ENCODE assay signal across 16 cellular contexts in the genomic region with DNA sequence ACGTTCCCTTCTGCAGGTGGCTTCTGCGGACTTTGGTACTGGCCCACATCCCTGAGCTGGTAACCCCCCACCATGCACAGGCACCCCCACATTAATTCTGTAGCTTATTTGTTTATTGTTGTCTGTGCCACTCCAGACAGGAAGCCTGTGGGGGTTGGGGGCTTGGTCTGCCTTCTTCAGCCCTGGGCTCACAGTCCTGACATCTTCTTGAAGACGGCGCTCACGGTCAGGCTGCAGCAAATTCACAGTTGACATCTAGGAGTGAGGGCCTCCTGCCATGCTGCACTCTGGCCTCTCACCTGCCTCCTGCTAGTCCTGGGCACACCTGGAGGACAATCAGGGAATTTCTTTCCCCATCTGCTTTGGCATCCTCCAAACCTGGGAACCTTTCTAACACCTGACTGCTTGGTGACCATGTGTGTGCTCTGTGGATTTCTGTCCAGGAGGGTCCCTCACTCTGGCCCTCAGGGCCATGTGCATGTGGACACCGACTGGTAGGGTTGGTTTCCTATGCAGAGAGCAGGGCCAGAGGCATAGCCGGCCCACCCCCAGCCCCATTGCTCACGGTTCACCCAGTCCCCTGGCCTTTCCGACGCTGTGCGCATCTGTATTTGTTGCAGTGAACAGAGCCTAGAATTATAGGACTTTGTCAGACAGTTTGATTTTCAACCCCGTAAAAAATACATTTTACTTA.
DNase-seq lines count a peak whose midpoint lies in the region; ATAC-seq, FAIRE-seq and TF ChIP-seq lines count a peak whose summit lies in the region.
"Had no signal": no experiment of that assay in that cellular context is flagged by ENCODE, and none has a peak within 500 bp of the region (broad histone marks: within the 10 kb centered on the region; RNA-seq: fewer than 3 reads in every experiment).

No MANE protein-coding gene starts in this region.

- peaks cover 76% of the 10 kb centered on the region for H3K4me1 Mint-ChIP-seq in CD8-positive, alpha-beta T cell (ENCODE audit: low read depth)
- H3K4me1 Mint-ChIP-seq in neural crest cell, result peaks cover 41% of the 10 kb centered on the region
- H3K4me1 Mint-ChIP-seq: B cell had no signal

- peak overlapping the region; percentile 75; the same call in 1 of the 2 replicates for H2AFZ ChIP-seq in K562 (ENCODE audit: low read depth, low read length)

- peaks cover 81% of the 10 kb centered on the region for H3K4me1 ChIP-seq in CD8-positive, alpha-beta T cell (ENCODE audit: insufficient read depth, low read length)
- peaks cover 37 to 52% of the 10 kb centered on the region in 2 experiments for H3K4me1 ChIP-seq in K562 (replicated peaks in 1 of 2; ENCODE audit: control insufficient read depth in 2 of 2, insufficient read depth in 2 of 2, low read length in 2 of 2)

- H3K27ac ChIP-seq in CD8-positive, alpha-beta T cell (ENCODE audit: low read depth, low read length), result peak overlapping the region; percentile 31
- peak overlapping the region; percentile 80; the same call in 1 of the 3 replicates for H3K27ac ChIP-seq in K562 (ENCODE audit: extremely low read depth, low read depth, low read length)

- peak; percentile 23 for FAIRE-seq in K562 (lab: Jason Lieb, UNC)
- FAIRE-seq: keratinocyte had no signal

- peaks cover 44% of the 10 kb centered on the region for H3K79me2 ChIP-seq in K562 (ENCODE audit: control insufficient read depth, insufficient read depth, low read length)

- no peaks in the 10 kb centered on the region for H3K27me3 Mint-ChIP-seq in CD8-positive, alpha-beta T cell (ENCODE audit: low read depth)
- H3K27me3 Mint-ChIP-seq in neural crest cell (ENCODE audit: low read depth), result no peaks in the 10 kb centered on the region
- H3K27me3 Mint-ChIP-seq: progenitor cell of endocrine pancreas had no signal

- in situ Hi-C loops in K562 (cut with MboI), result no loop called here

- peak; percentile 36 for ATAC-seq in CD8-positive, alpha-beta T cell
- ATAC-seq in K562, result peak; percentile 40
- ATAC-seq in HG02571 (IDR thresholded peaks at IDR 0.05; ENCODE audit: unreplicated experiment), result no peak
- ATAC-seq in HG03280 (IDR thresholded peaks at IDR 0.05; ENCODE audit: unreplicated experiment), result no peak

- H3K9me3 ChIP-seq in CD8-positive, alpha-beta T cell (ENCODE audit: low read length), result no peaks in the 10 kb centered on the region
- no peaks in the 10 kb centered on the region for H3K9me3 ChIP-seq in K562 (replicated peaks; ENCODE audit: control insufficient read depth, insufficient read depth, low read depth, low read length)

- POLR2A ChIA-PET in CD8-positive, alpha-beta T cell (lab: Charles Lee), result interaction anchor here (0.7 to 2.0 kb wide), 6 partner anchors 12 to 69 kb away, joined by 3 to 5 read pairs (median 4); a partner anchor contains a TSS
- POLR2A ChIA-PET in K562 (lab: Yijun Ruan, JAX), result interaction anchor here (1.1 to 2.5 kb wide), 3 partner anchors 8 to 23 kb away, joined by 3 to 11 read pairs (median 9); no protein-coding TSS in a partner anchor

- H3K27ac Mint-ChIP-seq in CD8-positive, alpha-beta T cell, result peak overlapping the region; percentile 96
- peak overlapping the region; percentile 38 for H3K27ac Mint-ChIP-seq in neural crest cell (ENCODE audit: unreplicated experiment)
- H3K27ac Mint-ChIP-seq: activated CD4-positive, alpha-beta memory T cell treated with anti-CD3 and anti-CD28 coated beads, Interleukin-2, amount 10 ng/mL, durations not matched to agents 7 days and 5 days; B cell; progenitor cell of endocrine pancreas had no signal

- 0 out of 2 replicates have a peak, but pooled peaks cover 3% of the 10 kb centered on the region for H4K20me1 ChIP-seq in K562 (replicated peaks; ENCODE audit: control insufficient read depth, insufficient read depth, low read length)

- no peaks in the 10 kb centered on the region for H3K9me1 ChIP-seq in K562 (ENCODE audit: control insufficient read depth, insufficient read depth, low read length)

- H3K4me3 Mint-ChIP-seq in CD8-positive, alpha-beta T cell, result peak overlapping the region; percentile 72
- peak overlapping the region; percentile 16 for H3K4me3 Mint-ChIP-seq in neural crest cell
- H3K4me3 Mint-ChIP-seq: activated CD4-positive, alpha-beta memory T cell treated with anti-CD3 and anti-CD28 coated beads, Interleukin-2, amount 10 ng/mL, durations not matched to agents 7 days and 5 days; B cell had no signal

- no TSS peak for BruUV-seq in K562 (replicated peaks; lab: Mats Ljungman, UMichigan)

- H3K9me3 Mint-ChIP-seq in CD8-positive, alpha-beta T cell, result no peaks in the 10 kb centered on the region
- no peaks in the 10 kb centered on the region for H3K9me3 Mint-ChIP-seq in neural crest cell
- H3K9me3 Mint-ChIP-seq: activated CD4-positive, alpha-beta memory T cell treated with anti-CD3 and anti-CD28 coated beads, Interleukin-2, amount 10 ng/mL, durations not matched to agents 7 days and 5 days had no signal

- intact Hi-C loops in CD8-positive, alpha-beta T cell (cut with DNase I, micrococcal nuclease), result loop anchor here in 1 of 2 experiments (1.0 to 2.0 kb wide), 2 partner anchors 11 to 16 kb away; no protein-coding TSS in a partner anchor
- intact Hi-C loops in K562 (cut with micrococcal nuclease), result loop anchor here (5.0 kb wide), 1 partner anchor 42 kb away; no protein-coding TSS in a partner anchor

- peak overlapping the region; percentile 24 for H3K4me3 ChIP-seq in CD8-positive, alpha-beta T cell (ENCODE audit: low read depth, low read length)
- H3K4me3 ChIP-seq in K562, result no peak overlapping the region

- no peaks in the 10 kb centered on the region for H3K27me3 ChIP-seq in CD8-positive, alpha-beta T cell (ENCODE audit: insufficient read depth, low read length)
- H3K27me3 ChIP-seq in K562 (ENCODE audit: control insufficient read depth in 2 of 2, insufficient read depth in 2 of 2, low read length in 2 of 2), result no peaks in the 10 kb centered on the region

- no peak for TF ChIP-seq EP300 in K562 (IDR thresholded peaks at IDR 0.05; ENCODE audit: low read length)

- CTCF ChIA-PET in CD8-positive, alpha-beta T cell (lab: Charles Lee), result interaction anchor here (0.8 to 3.4 kb wide), 7 partner anchors 16 to 49 kb away, joined by 3 to 15 read pairs (median 4); no protein-coding TSS in a partner anchor
- CTCF ChIA-PET in K562 (lab: Yijun Ruan, JAX; ENCODE audit: low intra/inter-chr PET ratio), result no interaction called here

- H3K36me3 Mint-ChIP-seq in CD8-positive, alpha-beta T cell, result peaks cover 19% of the 10 kb centered on the region
- H3K36me3 Mint-ChIP-seq in neural crest cell (ENCODE audit: low read depth), result peaks cover 3% of the 10 kb centered on the region

- TF ChIP-seq POLR2A in K562 (conservative IDR thresholded peaks at IDR 0.05), result no peak

- H3K36me3 ChIP-seq in CD8-positive, alpha-beta T cell (ENCODE audit: insufficient read depth, low read length), result no peaks in the 10 kb centered on the region
- H3K36me3 ChIP-seq in K562 (ENCODE audit: control insufficient read depth, insufficient read depth, low read length), result peaks cover 5% of the 10 kb centered on the region; the same call in 2 of the 3 replicates

- peak in 1 of 7 experiments; percentile 47 for DNase-seq in CD8-positive, alpha-beta T cell
- DNase-seq in NCI-H69 (lab: John Stamatoyannopoulos, UW) (peak; percentile 39), K562 (ENCODE audit: extremely low read depth in 1 of 4, low spot score in 3 of 4) (no peak), neural crest cell (ENCODE audit: low read depth, low spot score) (no peak), NCI-H2107 treated with DMSO at 0.1 percent for 48 hours (lab: John Stamatoyannopoulos, UW; ENCODE audit: unreplicated experiment) (no peak), cortex of kidney (lab: John Stamatoyannopoulos, UW) (no peak)
- DNase-seq: activated CD4-positive, alpha-beta memory T cell treated with anti-CD3 and anti-CD28 coated beads, Interleukin-2, amount 10 ng/mL, durations not matched to agents 7 days and 5 days; activated naive CD4-positive, alpha-beta T cell treated with anti-CD3 and anti-CD28 coated beads, Interleukin-2, amount 50 U/mL, for 16 hours; midbrain; SHP77 treated with DMSO at 0.1 percent for 48 hours; stimulated activated CD4-positive, alpha-beta T cell treated with anti-CD3 and anti-CD28 coated beads, Interleukin-12 subunit alpha, Interleukin-12 subunit beta, amount 100 ng/mL, for 4 hours had no signal

- H3K9ac ChIP-seq in K562 (ENCODE audit: insufficient read depth in 1 of 2, low read depth in 2 of 2, low read length in 2 of 2), result peak overlapping the region; percentile 21 to 23; a peak in 2 of 4 replicates

- no peak for TF ChIP-seq RAD21 in K562 (CRISPR knock-in tag; conservative IDR thresholded peaks at IDR 0.05 in 1 of 2, IDR thresholded peaks at IDR 0.05 in 1 of 2)

- 38% methylated on average over 10 of the region's 12 CpGs for WGBS in K562 (ENCODE audit: insufficient coverage, low coverage, missing lambda C conversion rate)

- no peak for TF ChIP-seq CTCF in CD8-positive, alpha-beta T cell (IDR thresholded peaks at IDR 0.05)
- TF ChIP-seq CTCF in K562 (IDR thresholded peaks at IDR 0.05 in 2 of 3, conservative IDR thresholded peaks at IDR 0.05 in 1 of 3; ENCODE audit: insufficient read depth in 2 of 3, low read depth in 1 of 3, low read length in 3 of 3), result no peak
- no peak for TF ChIP-seq CTCF in neural crest cell (conservative IDR thresholded peaks at IDR 0.05)

- peak overlapping the region; percentile 56; the same call in 1 of the 2 replicates for H3K4me2 ChIP-seq in K562 (ENCODE audit: insufficient read depth, low read length)

TF ChIP-seq in K562, 482 proteins besides CTCF, POLR2A, EP300 and RAD21 (continues in another document):
- no peak for TF ChIP-seq BRF1 (IDR thresholded peaks at IDR 0.05; ENCODE audit: borderline replicate concordance, extremely low read depth, insufficient read length)
- no peak for TF ChIP-seq RBM25 (IDR thresholded peaks at IDR 0.05; ENCODE audit: low read depth, low read length, severe bottlenecking)
- TF ChIP-seq, protein P1, sequence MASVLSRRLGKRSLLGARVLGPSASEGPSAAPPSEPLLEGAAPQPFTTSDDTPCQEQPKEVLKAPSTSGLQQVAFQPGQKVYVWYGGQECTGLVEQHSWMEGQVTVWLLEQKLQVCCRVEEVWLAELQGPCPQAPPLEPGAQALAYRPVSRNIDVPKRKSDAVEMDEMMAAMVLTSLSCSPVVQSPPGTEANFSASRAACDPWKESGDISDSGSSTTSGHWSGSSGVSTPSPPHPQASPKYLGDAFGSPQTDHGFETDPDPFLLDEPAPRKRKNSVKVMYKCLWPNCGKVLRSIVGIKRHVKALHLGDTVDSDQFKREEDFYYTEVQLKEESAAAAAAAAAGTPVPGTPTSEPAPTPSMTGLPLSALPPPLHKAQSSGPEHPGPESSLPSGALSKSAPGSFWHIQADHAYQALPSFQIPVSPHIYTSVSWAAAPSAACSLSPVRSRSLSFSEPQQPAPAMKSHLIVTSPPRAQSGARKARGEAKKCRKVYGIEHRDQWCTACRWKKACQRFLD (CRISPR knock-in tag; IDR thresholded peaks at IDR 0.05), result 0 out of 2 replicates have a peak, but pooled peaks have one; percentile 63
- TF ChIP-seq SMC3 (conservative IDR thresholded peaks at IDR 0.05; ENCODE audit: insufficient read depth, low read depth, low read length), result no peak
- no peak for TF ChIP-seq ESRRA (IDR thresholded peaks at IDR 0.05; ENCODE audit: borderline replicate concordance, low read depth)
- TF ChIP-seq NR1H2 (CRISPR knock-in tag; IDR thresholded peaks at IDR 0.05), result no peak

Comparison
In these comparisons a context has a peak if more than half of its experiments do, and no peak if none do; other contexts are left out.
1. ATAC-seq: peak in CD8-positive, alpha-beta T cell (single experiment) and K562 (single experiment); none in HG02571 (single experiment) and HG03280 (single experiment).